In genomic region chr20:1212607-1213396, GRCh38 we compare ENCODE assay signal across 1 cellular context.
TF ChIP-seq lines count a peak whose summit lies in the region.

No MANE protein-coding gene starts in this region.

TF ChIP-seq in HepG2, 621 proteins besides CTCF, POLR2A, EP300 and RAD21 (continued from another document and continues in another):
- no peak for TF ChIP-seq ZNF691 (CRISPR knock-in tag; IDR thresholded peaks at IDR 0.05; ENCODE audit: borderline replicate concordance, low read depth)
- no peak for TF ChIP-seq MTF1 (CRISPR knock-in tag; IDR thresholded peaks at IDR 0.05)
- no peak for TF ChIP-seq SALL2 (CRISPR knock-in tag; IDR thresholded peaks at IDR 0.05)
- TF ChIP-seq RFX3 (CRISPR knock-in tag; IDR thresholded peaks at IDR 0.05): no peak
- TF ChIP-seq THAP7 (CRISPR knock-in tag; IDR thresholded peaks at IDR 0.05): 0 out of 2 replicates have a peak, but pooled peaks have one; percentile 50
- TF ChIP-seq PCBP2 (optimal IDR thresholded peaks at IDR 0.05; ENCODE audit: low read depth, low read length, poor library complexity, severe bottlenecking): no peak
- TF ChIP-seq TSC22D2 (CRISPR knock-in tag; IDR thresholded peaks at IDR 0.05; ENCODE audit: borderline replicate concordance): 0 out of 2 replicates have a peak, but pooled peaks have one; percentile 41
- TF ChIP-seq PATZ1 (CRISPR knock-in tag; IDR thresholded peaks at IDR 0.05): peak; percentile 31; the same call in 1 of the 2 replicates
- peak; percentile 79; the same call in 1 of the 2 replicates for TF ChIP-seq MIER2 (CRISPR knock-in tag; IDR thresholded peaks at IDR 0.05)
- no peak for TF ChIP-seq POLR2G (IDR thresholded peaks at IDR 0.05; ENCODE audit: low read depth, low read length)
- TF ChIP-seq AKNA (CRISPR knock-in tag; IDR thresholded peaks at IDR 0.05; ENCODE audit: borderline replicate concordance): no peak
- TF ChIP-seq HOMEZ (CRISPR knock-in tag; IDR thresholded peaks at IDR 0.05; ENCODE audit: low read depth): peak; percentile 45; the same call in 1 of the 2 replicates
- no peak for TF ChIP-seq ZNF160 (CRISPR knock-in tag; IDR thresholded peaks at IDR 0.05)
- TF ChIP-seq ZNF710 (CRISPR knock-in tag; IDR thresholded peaks at IDR 0.05; ENCODE audit: borderline replicate concordance): no peak
- peak; percentile 77 for TF ChIP-seq ZNF331 (CRISPR knock-in tag; IDR thresholded peaks at IDR 0.05)
- TF ChIP-seq PTBP1 (IDR thresholded peaks at IDR 0.05; ENCODE audit: low read depth, low read length, poor library complexity, severe bottlenecking): no peak
- TF ChIP-seq NR2F2 (IDR thresholded peaks at IDR 0.05; ENCODE audit: borderline replicate concordance, low read depth): no peak
- no peak for TF ChIP-seq ZNF484 (CRISPR knock-in tag; IDR thresholded peaks at IDR 0.05; ENCODE audit: borderline replicate concordance, low read depth)
- no peak for TF ChIP-seq GABPA (IDR thresholded peaks at IDR 0.05; ENCODE audit: low read depth, low read length)
- no peak for TF ChIP-seq GABPA (CRISPR knock-in tag; IDR thresholded peaks at IDR 0.05; ENCODE audit: low read depth)
- TF ChIP-seq ZBTB25 (CRISPR knock-in tag; IDR thresholded peaks at IDR 0.05): no peak
- no peak for TF ChIP-seq ZBTB38 (CRISPR knock-in tag; IDR thresholded peaks at IDR 0.05)
- TF ChIP-seq ATF3 (CRISPR knock-in tag; IDR thresholded peaks at IDR 0.05): no peak
- TF ChIP-seq PCBP1 (IDR thresholded peaks at IDR 0.05; ENCODE audit: borderline replicate concordance, low read depth, low read length): no peak
- 0 out of 2 replicates have a peak, but pooled peaks have one; percentile 50 for TF ChIP-seq MEIS2 (CRISPR knock-in tag; IDR thresholded peaks at IDR 0.05)
- TF ChIP-seq ZNF674 (CRISPR knock-in tag; IDR thresholded peaks at IDR 0.05; ENCODE audit: low read depth): no peak
- TF ChIP-seq CREBL2 (CRISPR knock-in tag; IDR thresholded peaks at IDR 0.05; ENCODE audit: borderline replicate concordance): no peak
- TF ChIP-seq PHF20 (CRISPR knock-in tag; IDR thresholded peaks at IDR 0.05): no peak
- TF ChIP-seq MED1 (CRISPR knock-in tag; IDR thresholded peaks at IDR 0.05): peak; percentile 39; the same call in 1 of the 2 replicates
- no peak for TF ChIP-seq ZBTB39 (CRISPR knock-in tag; IDR thresholded peaks at IDR 0.05)
- no peak for TF ChIP-seq FOSL1 (CRISPR knock-in tag; IDR thresholded peaks at IDR 0.05; ENCODE audit: borderline replicate concordance)
- no peak for TF ChIP-seq ZNF709 (CRISPR knock-in tag; IDR thresholded peaks at IDR 0.05)
- peak; percentile 43; the same call in 1 of the 2 replicates for TF ChIP-seq ETV5 (CRISPR knock-in tag; IDR thresholded peaks at IDR 0.05; ENCODE audit: borderline replicate concordance)
- TF ChIP-seq ZBTB46 (CRISPR knock-in tag; IDR thresholded peaks at IDR 0.05; ENCODE audit: borderline replicate concordance): no peak
- TF ChIP-seq MAFK (conservative IDR thresholded peaks at IDR 0.05 in 1 of 2, IDR thresholded peaks at IDR 0.05 in 1 of 2; ENCODE audit: low read length in 2 of 2): no peak
- no peak for TF ChIP-seq ARID2 (CRISPR knock-in tag; IDR thresholded peaks at IDR 0.05; ENCODE audit: borderline replicate concordance)
- no peak for TF ChIP-seq ZNF768 (CRISPR knock-in tag; IDR thresholded peaks at IDR 0.05)
- TF ChIP-seq NR2F6 (IDR thresholded peaks at IDR 0.05): no peak
- peak; percentile 38; the same call in 1 of the 2 replicates for TF ChIP-seq NR2F6 (CRISPR knock-in tag; IDR thresholded peaks at IDR 0.05)
- no peak for TF ChIP-seq EZH2 (conservative IDR thresholded peaks at IDR 0.05; ENCODE audit: low read depth, low read length)
- TF ChIP-seq RNF219 (CRISPR knock-in tag; IDR thresholded peaks at IDR 0.05): no peak
